Comparison of ENCODE assay signal across 8 cellular contexts in genomic region chr6:50816115-50816675, GRCh38. TPM values are rescaled to one million over a fixed set of nuclear protein-coding genes. Genes with fewer than 3 reads are reported as not detected.
DNase-seq lines count a peak whose midpoint lies in the region; ATAC-seq and TF ChIP-seq lines count a peak whose summit lies in the region.

No MANE protein-coding gene starts in this region.

- peaks cover 11 to 24% (median 15%) of the 10 kb centered on the region in 4 donors for H3K4me1 Mint-ChIP-seq in CD4-positive, alpha-beta memory T cell
- H3K4me1 Mint-ChIP-seq in endodermal cell = peaks cover 12% of the 10 kb centered on the region

- H3K4me3 Mint-ChIP-seq in CD4-positive, alpha-beta memory T cell = peak overlapping the region; percentile 84 to 91 (median 87)
- H3K4me3 Mint-ChIP-seq in endodermal cell = peak overlapping the region; percentile 34

- intact Hi-C loops in CD4-positive, alpha-beta memory T cell (cut with micrococcal nuclease) = no loop called here

- peak overlapping the region; percentile 30 to 41 for H3K4me3 ChIP-seq in CD4-positive, alpha-beta memory T cell (ENCODE audit: low read length in 2 of 2)
- H3K4me3 ChIP-seq in endodermal cell (ENCODE audit: low read length) = peak overlapping the region; percentile 81

- POLR2A ChIA-PET in CD4-positive, alpha-beta memory T cell (lab: Charles Lee; ENCODE audit: partially characterized antibody) = no interaction called here

- ATAC-seq in HG03342 (IDR thresholded peaks at IDR 0.05; ENCODE audit: unreplicated experiment) = peak; percentile 74

- 0 to 3% methylated on average over 3 to 12 of the region's 14 CpGs for WGBS in endodermal cell (ENCODE audit: insufficient coverage in 1 of 2, insufficient read length in 1 of 2), 2 experiments

- no peaks in the 10 kb centered on the region for H3K9me3 ChIP-seq in CD4-positive, alpha-beta memory T cell (ENCODE audit: control insufficient read depth in 1 of 2, low read length in 2 of 2)
- H3K9me3 ChIP-seq in endodermal cell (ENCODE audit: control insufficient read depth, low read length) = no peaks in the 10 kb centered on the region

- H3K27me3 Mint-ChIP-seq in CD4-positive, alpha-beta memory T cell = peaks cover 25 to 49% of the 10 kb centered on the region in 2 donors
- peaks cover 88% of the 10 kb centered on the region for H3K27me3 Mint-ChIP-seq in endodermal cell (ENCODE audit: insufficient read depth)

- peak in 4 of 5 donors; percentile 19 to 27 (median 24) for DNase-seq in CD4-positive, alpha-beta memory T cell
- peak; percentile 42 for DNase-seq in GM19238 (ENCODE audit: insufficient read length, low spot score)
- DNase-seq in NCI-H446 (lab: John Stamatoyannopoulos, UW) = peak; percentile 42 to 79
- peak; percentile 6 to 22 for DNase-seq in activated CD4-positive, alpha-beta T cell treated with anti-CD3 and anti-CD28 coated beads, Interleukin-2, amount 50 U/mL, for 4 hours
- peak; percentile 87 for DNase-seq in endodermal cell
- peak; percentile 57 for DNase-seq in middle frontal gyrus (ENCODE audit: extremely low spot score, low spot score)
- peak; percentile 40 for DNase-seq in stimulated activated CD8-positive, alpha-beta memory T cell treated with anti-CD3 and anti-CD28 coated beads, Interleukin-7, amount 100 ng/mL, for 24 hours (ENCODE audit: low read depth)

- H3K4me1 ChIP-seq in CD4-positive, alpha-beta memory T cell (ENCODE audit: insufficient read depth, low read length) = peaks cover 7% of the 10 kb centered on the region
- H3K4me1 ChIP-seq in endodermal cell (ENCODE audit: control insufficient read depth, insufficient read depth, low read length) = no peaks in the 10 kb centered on the region

- no peaks in the 10 kb centered on the region for H3K36me3 ChIP-seq in CD4-positive, alpha-beta memory T cell (ENCODE audit: insufficient read depth, low read length)
- no peaks in the 10 kb centered on the region for H3K36me3 ChIP-seq in endodermal cell (ENCODE audit: control insufficient read depth, insufficient read depth, low read length)

- CTCF ChIA-PET in CD4-positive, alpha-beta memory T cell (lab: Charles Lee; ENCODE audit: partially characterized antibody) = interaction anchor here (0.7 to 1.0 kb wide), 2 partner anchors 40 to 1204 kb away, joined by 5 to 6 read pairs; no protein-coding TSS in a partner anchor

- no peak overlapping the region for H3K9ac ChIP-seq in endodermal cell (ENCODE audit: extremely low read depth, low read length, poor library complexity, severe bottlenecking)

- H3K27ac Mint-ChIP-seq in CD4-positive, alpha-beta memory T cell = peak overlapping the region in 1 of 7 donors; percentile 8
- H3K27ac Mint-ChIP-seq in endodermal cell = no peak overlapping the region

- TF ChIP-seq CTCF in endodermal cell (conservative IDR thresholded peaks at IDR 0.05) = peak; percentile 95

- no peak overlapping the region for H3K27ac ChIP-seq in CD4-positive, alpha-beta memory T cell (ENCODE audit: low read depth, low read length)
- H3K27ac ChIP-seq in endodermal cell (ENCODE audit: low read depth, low read length) = no peak overlapping the region

- H3K9me3 Mint-ChIP-seq in CD4-positive, alpha-beta memory T cell = peaks cover 0 to 6% (median 2%) of the 10 kb centered on the region in 8 donors
- peaks cover 1% of the 10 kb centered on the region for H3K9me3 Mint-ChIP-seq in endodermal cell

- peaks cover 0 to 1% of the 10 kb centered on the region in 2 donors for H3K36me3 Mint-ChIP-seq in CD4-positive, alpha-beta memory T cell
- no peaks in the 10 kb centered on the region for H3K36me3 Mint-ChIP-seq in endodermal cell (ENCODE audit: low read depth)

- H3K27me3 ChIP-seq in CD4-positive, alpha-beta memory T cell (ENCODE audit: insufficient read depth, low read length) = no peaks in the 10 kb centered on the region
- H3K27me3 ChIP-seq in endodermal cell (ENCODE audit: control insufficient read depth, insufficient read depth, low read length, poor library complexity, severe bottlenecking) = peaks cover 87% of the 10 kb centered on the region

RNA-seq across cellular contexts. Expression of gene TFAP2B, which starts 2.5 kb away (rescaled TPM):
- not detected for total RNA-seq in CD4-positive, alpha-beta memory T cell
- not detected for polyA plus RNA-seq in CD4-positive, alpha-beta memory T cell
- not detected for total RNA-seq in endodermal cell
- polyA plus RNA-seq in endodermal cell (2013, experiment 1 of 2) = 42.1 TPM
- 36.6 TPM for polyA plus RNA-seq in endodermal cell (2013, experiment 2 of 2)

Comparison
In these comparisons a context has a peak if more than half of its experiments do, and no peak if none do; other contexts are left out.
1. DNase-seq: peak in every context shown above with its lines; median percentile 87 in endodermal cell; 60 in NCI-H446; 57 in middle frontal gyrus; 42 in GM19238; 40 in stimulated activated CD8-positive, alpha-beta memory T cell treated with anti-CD3 and anti-CD28 coated beads, Interleukin-7, amount 100 ng/mL, for 24 hours; 24 in CD4-positive, alpha-beta memory T cell; 14 in activated CD4-positive, alpha-beta T cell treated with anti-CD3 and anti-CD28 coated beads, Interleukin-2, amount 50 U/mL, for 4 hours.